Comparison of ENCODE assay signal across 8 cellular contexts in genomic region chr6:169556758-169557505, GRCh38.
DNase-seq lines count a peak whose midpoint lies in the region; ATAC-seq, FAIRE-seq and TF ChIP-seq lines count a peak whose summit lies in the region.

No MANE protein-coding gene starts in this region.

- H2BK5ac ChIP-seq in mesendoderm (ENCODE audit: low read length) = no peak overlapping the region

- peaks cover 0 to 10% (median 3%) of the 10 kb centered on the region in 9 donors for H3K9me3 Mint-ChIP-seq in naive thymus-derived CD8-positive, alpha-beta T cell

- H3K79me2 ChIP-seq in Karpas-422 (ENCODE audit: low read length) (no peaks in the 10 kb centered on the region), mesendoderm (ENCODE audit: control insufficient read depth, insufficient read depth, low read length) (no peaks in the 10 kb centered on the region)

- peak; percentile 88 for FAIRE-seq in GM18507 (lab: Jason Lieb, UNC)

- ATAC-seq in GM21737 (IDR thresholded peaks at IDR 0.05; ENCODE audit: unreplicated experiment) = peak; percentile 99
- peak; percentile 89 to 99 for ATAC-seq in naive thymus-derived CD8-positive, alpha-beta T cell

- POLR2A ChIA-PET in naive thymus-derived CD8-positive, alpha-beta T cell (lab: Charles Lee) = no interaction called here

- no peak overlapping the region for H4K8ac ChIP-seq in mesendoderm (ENCODE audit: low read depth, low read length)

- peak overlapping the region in 5 of 10 donors; percentile 4 to 78 (median 51) for H3K27ac Mint-ChIP-seq in naive thymus-derived CD8-positive, alpha-beta T cell

- no peaks in the 10 kb centered on the region for H3K79me1 ChIP-seq in mesendoderm (ENCODE audit: low read length)

- no peak overlapping the region for H3K56ac ChIP-seq in mesendoderm (ENCODE audit: low read length)

- H3K27ac ChIP-seq in Karpas-422 (ENCODE audit: low read length) = peak overlapping the region; percentile 76
- no peak overlapping the region for H3K27ac ChIP-seq in ascending aorta
- no peak overlapping the region for H3K27ac ChIP-seq in mesendoderm (ENCODE audit: low read depth, low read length)

- H2AFZ ChIP-seq in Karpas-422 (ENCODE audit: low read length) = peak overlapping the region; percentile 5; the same call in 1 of the 2 replicates

- H3K27me3 ChIP-seq in Karpas-422 (ENCODE audit: low read length) = no peaks in the 10 kb centered on the region
- no peaks in the 10 kb centered on the region for H3K27me3 ChIP-seq in ascending aorta
- H3K27me3 ChIP-seq in mesendoderm (ENCODE audit: insufficient read depth, low read length, poor library complexity) = no peaks in the 10 kb centered on the region

- H4K20me1 ChIP-seq in Karpas-422 (ENCODE audit: insufficient read depth, low read depth, low read length) = no peaks in the 10 kb centered on the region

- no peak overlapping the region for H3K4ac ChIP-seq in mesendoderm (ENCODE audit: low read depth, low read length)

- H3K36me3 ChIP-seq in Karpas-422 (ENCODE audit: insufficient read depth, low read length) = no peaks in the 10 kb centered on the region; the same call in 1 of the 2 replicates
- no peaks in the 10 kb centered on the region for H3K36me3 ChIP-seq in ascending aorta
- H3K36me3 ChIP-seq in mesendoderm (ENCODE audit: control insufficient read depth, insufficient read depth, low read length) = no peaks in the 10 kb centered on the region

- intact Hi-C loops in ascending aorta (cut with DNase I) = no loop called here

- peaks cover 11 to 21% (median 15%) of the 10 kb centered on the region in 4 donors for H3K4me1 Mint-ChIP-seq in naive thymus-derived CD8-positive, alpha-beta T cell

- peaks cover 29 to 33% (median 31%) of the 10 kb centered on the region in 3 donors for H3K36me3 Mint-ChIP-seq in naive thymus-derived CD8-positive, alpha-beta T cell

- H3K9me3 ChIP-seq in Karpas-422 (ENCODE audit: low read length) (no peaks in the 10 kb centered on the region), ascending aorta (no peaks in the 10 kb centered on the region)

- H2BK120ac ChIP-seq in mesendoderm (ENCODE audit: low read depth, low read length) = no peak overlapping the region

- no peak overlapping the region for H2AK5ac ChIP-seq in mesendoderm (ENCODE audit: low read length)

- H3K4me3 ChIP-seq in Karpas-422 (ENCODE audit: low read length) (peak overlapping the region; percentile 38), ascending aorta (no peak overlapping the region), mesendoderm (ENCODE audit: low read length) (no peak overlapping the region)

- H3K23ac ChIP-seq in mesendoderm (ENCODE audit: low read length) = no peak overlapping the region

- no peak overlapping the region for H4K5ac ChIP-seq in mesendoderm (ENCODE audit: low read length)

- no peak overlapping the region for H2BK15ac ChIP-seq in mesendoderm (replicated peaks; ENCODE audit: low read depth)

- WGBS in mesendoderm (ENCODE audit: extremely low coverage, insufficient coverage, low lambda C conversion rate) = no CpG with 5 or more reads among the region's 13 CpGs

- DNase-seq in GM18507 (ENCODE audit: extremely low spot score, insufficient read length, low read depth) = peak; percentile 29
- DNase-seq in Karpas-422 = peak; percentile 78
- DNase-seq in naive thymus-derived CD8-positive, alpha-beta T cell = peak in 7 of 10 donors; percentile 8 to 76 (median 43)
- DNase-seq in ascending aorta (ENCODE audit: low spot score in 2 of 2) = no peak
- no peak for DNase-seq in UCSD-AML1 (lab: John Stamatoyannopoulos, UW; ENCODE audit: unreplicated experiment)
- no peak for DNase-seq in HUDEP-2 (lab: John Stamatoyannopoulos, UW; ENCODE audit: unreplicated experiment in 76 of 76)
- DNase-seq in mesendoderm = no peak

- H3K4me1 ChIP-seq in Karpas-422 (ENCODE audit: low read length) = peaks cover 26% of the 10 kb centered on the region
- H3K4me1 ChIP-seq in ascending aorta = no peaks in the 10 kb centered on the region
- H3K4me1 ChIP-seq in mesendoderm (ENCODE audit: control insufficient read depth, low read depth, low read length) = no peaks in the 10 kb centered on the region

- H3K4me3 Mint-ChIP-seq in naive thymus-derived CD8-positive, alpha-beta T cell = peak overlapping the region; percentile 1 to 75 (median 66)

- no peaks in the 10 kb centered on the region for H3K9me2 ChIP-seq in Karpas-422 (replicated peaks; ENCODE audit: insufficient read depth, low read length)

- no peak overlapping the region for H3K18ac ChIP-seq in mesendoderm (ENCODE audit: low read length)

- H3K9ac ChIP-seq in Karpas-422 (ENCODE audit: low read length) (peak overlapping the region; percentile 39), mesendoderm (ENCODE audit: low read length) (no peak overlapping the region)

- H3K27me3 Mint-ChIP-seq in naive thymus-derived CD8-positive, alpha-beta T cell = peaks cover 1 to 40% (median 16%) of the 10 kb centered on the region in 5 donors

- no peak for TF ChIP-seq CTCF in ascending aorta (IDR thresholded peaks at IDR 0.05)

- H3K4me2 ChIP-seq in Karpas-422 (ENCODE audit: low read depth, low read length, poor library complexity, severe bottlenecking) = peak overlapping the region; percentile 62
- no peak overlapping the region for H3K4me2 ChIP-seq in mesendoderm (ENCODE audit: low read length)

Comparison
In these comparisons a context has a peak if more than half of its experiments do, and no peak if none do; other contexts are left out.
1. DNase-seq: peak in GM18507 (single experiment), Karpas-422 (single experiment) and naive thymus-derived CD8-positive, alpha-beta T cell (7 of 10); none in ascending aorta (0 of 2), UCSD-AML1 (single experiment), HUDEP-2 (0 of 76) and mesendoderm (single experiment).